9 cellular contexts compared by ENCODE assay signal in genomic region chr18:5543036-5543671, GRCh38. TPM values are rescaled to one million over a fixed set of nuclear protein-coding genes. Genes with fewer than 3 reads are reported as not detected.
A peak's percentile ranks its signal among the peaks of the same experiment; 100 is the strongest.
DNase-seq lines count a peak whose midpoint lies in the region; ATAC-seq and TF ChIP-seq lines count a peak whose summit lies in the region.
"Had no signal": no experiment of that assay in that cellular context is flagged by ENCODE, and none has a peak within 500 bp of the region (broad histone marks: within the 10 kb centered on the region; RNA-seq: fewer than 3 reads in every experiment).

No MANE protein-coding gene starts in this region.

- peaks cover 18% of the 10 kb centered on the region for H3K4me1 ChIP-seq in neuron (ENCODE audit: insufficient read depth, low read length)

- POLR2A ChIA-PET in BJ (lab: Charles Lee): no interaction called here

- TF ChIP-seq CTCF in BJ (IDR thresholded peaks at IDR 0.05; ENCODE audit: insufficient read depth, low read depth, low read length): no peak
- TF ChIP-seq CTCF in fibroblast of pulmonary artery (IDR thresholded peaks at IDR 0.05; ENCODE audit: low read length, missing control alignments): no peak

- CTCF ChIA-PET in BJ (lab: Yijun Ruan, JAX): no interaction called here

- H3K4me3 ChIP-seq in BJ (ENCODE audit: low read depth, low read length): peak overlapping the region; percentile 56
- peak overlapping the region; percentile 53 for H3K4me3 ChIP-seq in fibroblast of pulmonary artery (replicated peaks; ENCODE audit: low read depth, low read length)
- H3K4me3 ChIP-seq in neuron (ENCODE audit: low read length): peak overlapping the region; percentile 66

- H3K9me3 ChIP-seq in neuron (ENCODE audit: low read length): no peaks in the 10 kb centered on the region

- peak overlapping the region; percentile 84 for H2AFZ ChIP-seq in neuron (ENCODE audit: low read depth, low read length)

- DNase-seq in BJ (ENCODE audit: low read depth): no peak
- DNase-seq in NCI-H345 (lab: John Stamatoyannopoulos, UW): peak; percentile 36
- DNase-seq in fibroblast of pulmonary artery (ENCODE audit: low read depth): no peak
- no peak for DNase-seq in NCI-H146 (lab: John Stamatoyannopoulos, UW)
- DNase-seq: activated CD4-positive, CD25-positive, alpha-beta regulatory T cell had no signal

- ATAC-seq in GM21447 (IDR thresholded peaks at IDR 0.05; ENCODE audit: unreplicated experiment): no peak
- ATAC-seq in GM19452 (IDR thresholded peaks at IDR 0.05; ENCODE audit: unreplicated experiment): no peak
- no peak for ATAC-seq in activated CD4-positive, CD25-positive, alpha-beta regulatory T cell treated with anti-CD3 and anti-CD28 coated beads, Interleukin-2, amount 50 U/mL, for 24 hours

- H3K36me3 ChIP-seq in BJ (ENCODE audit: control insufficient read depth, insufficient read depth, low read length) (no peaks in the 10 kb centered on the region), neuron (ENCODE audit: insufficient read depth, low read length) (no peaks in the 10 kb centered on the region)

- H3K27me3 ChIP-seq in BJ (ENCODE audit: control insufficient read depth, insufficient read depth, low read length): no peaks in the 10 kb centered on the region
- H3K27me3 ChIP-seq in neuron (ENCODE audit: insufficient read depth, low read length): peaks cover 27% of the 10 kb centered on the region

RNA-seq across cellular contexts. Expression of gene EPB41L3, which starts 0.6 kb away (rescaled TPM):
- polyA plus RNA-seq in BJ (2011; rRNA removed): 4.6 and 6.5 TPM in 2 replicates
- polyA minus RNA-seq in BJ (2011; rRNA and poly(A)+ RNA removed): 5.1 and 6.5 TPM in 2 replicates
